13 cellular contexts compared by ENCODE assay signal in genomic region chr10:89609730-89610393, GRCh38. TPM values are rescaled to one million over a fixed set of nuclear protein-coding genes. Genes with fewer than 3 reads are reported as not detected.
DNase-seq lines count a peak whose midpoint lies in the region; ATAC-seq and TF ChIP-seq lines count a peak whose summit lies in the region.
"Had no signal": no experiment of that assay in that cellular context is flagged by ENCODE, and none has a peak within 500 bp of the region (broad histone marks: within the 10 kb centered on the region; RNA-seq: fewer than 3 reads in every experiment).

No MANE protein-coding gene starts in this region.

- peak; percentile 30 for DNase-seq in activated CD8-positive, alpha-beta T cell treated with anti-CD3 and anti-CD28 coated beads for 36 hours
- no peak for DNase-seq in activated CD8-positive, alpha-beta T cell treated with anti-CD3 and anti-CD28 coated beads, Interleukin-2, amount 10 ng/mL, durations not matched to agents 7 days and 5 days
- no peak for DNase-seq in psoas muscle
- DNase-seq in NCI-H2029 (lab: John Stamatoyannopoulos, UW), result no peak
- no peak for DNase-seq in cerebellar cortex (ENCODE audit: low spot score)
- DNase-seq in NCI-H524 (lab: John Stamatoyannopoulos, UW), result no peak
- DNase-seq: ACHN, dorsolateral prefrontal cortex, NCI-H2107, upper lobe of left lung had no signal

- ATAC-seq in activated CD8-positive, alpha-beta T cell treated with anti-CD3 and anti-CD28 coated beads for 36 hours, result peak; percentile 95
- ATAC-seq in activated CD8-positive, alpha-beta T cell treated with anti-CD3 and anti-CD28 coated beads, Interleukin-2, amount 10 ng/mL, durations not matched to agents 7 days and 5 days, result no peak
- ATAC-seq in GM21528 (IDR thresholded peaks at IDR 0.05; ENCODE audit: low FRiP score, unreplicated experiment) (peak; percentile 85), HG03280 (IDR thresholded peaks at IDR 0.05; ENCODE audit: unreplicated experiment) (peak; percentile 92), psoas muscle (peak; percentile 58 to 92 (median 78))

- CTCF ChIA-PET in activated CD8-positive, alpha-beta T cell treated with anti-CD3 and anti-CD28 coated beads for 36 hours (lab: Charles Lee), result interaction anchor here (0.8 to 0.9 kb wide), 2 partner anchors 91 to 112 kb away, joined by 3 read pairs; partner anchors contain the start of gene KIF20B
- CTCF ChIA-PET in activated CD8-positive, alpha-beta T cell treated with anti-CD3 and anti-CD28 coated beads, Interleukin-2, amount 10 ng/mL, durations not matched to agents 7 days and 5 days (lab: Charles Lee), result interaction anchor here (1.0 kb wide), 1 partner anchor 60 kb away, joined by 3 read pairs; no protein-coding TSS in a partner anchor

- H3K27me3 ChIP-seq in psoas muscle (ENCODE audit: insufficient read depth in 3 of 3, low read length in 2 of 3), result no peaks in the 10 kb centered on the region
- H3K27me3 ChIP-seq: dorsolateral prefrontal cortex, neutrophil, upper lobe of left lung had no signal

- 0 to 52% (median 25%) methylated on average over 2 of the region's 2 CpGs for WGBS in psoas muscle, 3 donors

- peak overlapping the region; percentile 72 for H3K27ac Mint-ChIP-seq in activated CD8-positive, alpha-beta T cell treated with anti-CD3 and anti-CD28 coated beads for 36 hours
- no peak overlapping the region for H3K27ac Mint-ChIP-seq in activated CD8-positive, alpha-beta T cell treated with anti-CD3 and anti-CD28 coated beads, Interleukin-2, amount 10 ng/mL, durations not matched to agents 7 days and 5 days

- H3K9me3 ChIP-seq in psoas muscle, result no peaks in the 10 kb centered on the region
- H3K9me3 ChIP-seq: neutrophil, upper lobe of left lung had no signal

- peaks cover 5 to 39% of the 10 kb centered on the region in 2 donors for H3K36me3 ChIP-seq in psoas muscle (ENCODE audit: insufficient read depth in 1 of 2, low read depth in 1 of 2)
- H3K36me3 ChIP-seq: neutrophil, upper lobe of left lung had no signal

- peak overlapping the region; percentile 2 for H3K27ac ChIP-seq in psoas muscle
- H3K27ac ChIP-seq: dorsolateral prefrontal cortex, neutrophil, upper lobe of left lung had no signal

- H3K4me3 Mint-ChIP-seq in activated CD8-positive, alpha-beta T cell treated with anti-CD3 and anti-CD28 coated beads for 36 hours, result no peak overlapping the region
- no peak overlapping the region for H3K4me3 Mint-ChIP-seq in activated CD8-positive, alpha-beta T cell treated with anti-CD3 and anti-CD28 coated beads, Interleukin-2, amount 10 ng/mL, durations not matched to agents 7 days and 5 days

- H3K9me3 Mint-ChIP-seq in activated CD8-positive, alpha-beta T cell treated with anti-CD3 and anti-CD28 coated beads for 36 hours, result no peaks in the 10 kb centered on the region
- H3K9me3 Mint-ChIP-seq in activated CD8-positive, alpha-beta T cell treated with anti-CD3 and anti-CD28 coated beads, Interleukin-2, amount 10 ng/mL, durations not matched to agents 7 days and 5 days (ENCODE audit: insufficient read depth), result no peaks in the 10 kb centered on the region

- no peaks in the 10 kb centered on the region for H3K27me3 Mint-ChIP-seq in activated CD8-positive, alpha-beta T cell treated with anti-CD3 and anti-CD28 coated beads for 36 hours
- H3K27me3 Mint-ChIP-seq in activated CD8-positive, alpha-beta T cell treated with anti-CD3 and anti-CD28 coated beads, Interleukin-2, amount 10 ng/mL, durations not matched to agents 7 days and 5 days (ENCODE audit: low read depth), result no peaks in the 10 kb centered on the region

- H3K4me1 Mint-ChIP-seq in activated CD8-positive, alpha-beta T cell treated with anti-CD3 and anti-CD28 coated beads for 36 hours (ENCODE audit: low read depth), result peaks cover 14% of the 10 kb centered on the region
- peaks cover 4% of the 10 kb centered on the region for H3K4me1 Mint-ChIP-seq in activated CD8-positive, alpha-beta T cell treated with anti-CD3 and anti-CD28 coated beads, Interleukin-2, amount 10 ng/mL, durations not matched to agents 7 days and 5 days (ENCODE audit: low read depth)

- TF ChIP-seq CTCF in activated CD8-positive, alpha-beta T cell treated with anti-CD3 and anti-CD28 coated beads for 36 hours (IDR thresholded peaks at IDR 0.05), result no peak
- no peak for TF ChIP-seq CTCF in psoas muscle (IDR thresholded peaks at IDR 0.05)

- H3K4me3 ChIP-seq in psoas muscle, result no peak overlapping the region
- H3K4me3 ChIP-seq: dorsolateral prefrontal cortex, upper lobe of left lung had no signal

- H3K4me1 ChIP-seq in psoas muscle, result peaks cover 9% of the 10 kb centered on the region
- H3K4me1 ChIP-seq: upper lobe of left lung had no signal

- intact Hi-C loops in activated CD8-positive, alpha-beta T cell treated with anti-CD3 and anti-CD28 coated beads for 36 hours (cut with micrococcal nuclease), result no loop called here
- intact Hi-C loops in psoas muscle (cut with DNase I), result no loop called here

- H3K36me3 Mint-ChIP-seq in activated CD8-positive, alpha-beta T cell treated with anti-CD3 and anti-CD28 coated beads for 36 hours (ENCODE audit: low read depth), result no peaks in the 10 kb centered on the region
- H3K36me3 Mint-ChIP-seq in activated CD8-positive, alpha-beta T cell treated with anti-CD3 and anti-CD28 coated beads, Interleukin-2, amount 10 ng/mL, durations not matched to agents 7 days and 5 days (ENCODE audit: low read depth), result peaks cover 4% of the 10 kb centered on the region

- POLR2A ChIA-PET in activated CD8-positive, alpha-beta T cell treated with anti-CD3 and anti-CD28 coated beads for 36 hours (lab: Charles Lee), result no interaction called here
- POLR2A ChIA-PET in activated CD8-positive, alpha-beta T cell treated with anti-CD3 and anti-CD28 coated beads, Interleukin-2, amount 10 ng/mL, durations not matched to agents 7 days and 5 days (lab: Charles Lee), result no interaction called here

RNA-seq across cellular contexts. Expression of gene PANK1, which starts 35.2 kb away (rescaled TPM):
- total RNA-seq in activated CD8-positive, alpha-beta T cell treated with anti-CD3 and anti-CD28 coated beads for 36 hours, result 1 to 10 TPM; 2.3 to 3.9 TPM
- total RNA-seq in activated CD8-positive, alpha-beta T cell treated with anti-CD3 and anti-CD28 coated beads, Interleukin-2, amount 10 ng/mL, durations not matched to agents 7 days and 5 days, result 1 to 10 TPM; 6.4 to 7.0 TPM
- total RNA-seq in psoas muscle, result 10 to 100 TPM in 3 of 4 donors, 1 to 10 TPM in 1; 3.5 to 17.0 (median 11.8) TPM
- polyA plus RNA-seq in psoas muscle, result 1 to 10 TPM in 2 of 3 donors, under 1 TPM in 1; 0.91 to 6.3 (median 4.8) TPM
